9 cellular contexts compared by ENCODE assay signal in genomic region chr19:3057275-3057714, GRCh38. TPM values are rescaled to one million over a fixed set of nuclear protein-coding genes. Genes with fewer than 3 reads are reported as not detected.
DNase-seq lines count a peak whose midpoint lies in the region; ATAC-seq and TF ChIP-seq lines count a peak whose summit lies in the region.
"Had no signal": no experiment of that assay in that cellular context is flagged by ENCODE, and none has a peak within 500 bp of the region (broad histone marks: within the 10 kb centered on the region; RNA-seq: fewer than 3 reads in every experiment).

No MANE protein-coding gene starts in this region.

- no peak overlapping the region for H3K14ac ChIP-seq in IMR-90 (replicated peaks; ENCODE audit: low read depth, low read length)

- H4K5ac ChIP-seq in IMR-90 (ENCODE audit: low read depth, low read length): no peak overlapping the region

- no peak overlapping the region for H2BK5ac ChIP-seq in IMR-90 (ENCODE audit: low read depth, low read length, poor library complexity, severe bottlenecking)

- H3K9ac ChIP-seq in IMR-90 (ENCODE audit: low read depth, low read length): no peak overlapping the region
- peak overlapping the region in 1 of 5 donors; percentile 25 for H3K9ac ChIP-seq in subcutaneous abdominal adipose tissue (ENCODE audit: low read length in 5 of 5)

- no peak overlapping the region for H2BK20ac ChIP-seq in IMR-90 (ENCODE audit: low read depth, low read length)

- DNase-seq in IMR-90 (no peak), body of pancreas (peak; percentile 94 to 98 (median 96)), H4 (ENCODE audit: low spot score) (no peak), HK-2 (ENCODE audit: unreplicated experiment) (no peak), GM19240 (ENCODE audit: insufficient read length, low spot score) (no peak)
- DNase-seq: stimulated activated naive B cell treated with anti-CD40 and anti-IgM and Interleukin-4, amounts not matched to agents 10 μg/mL and 1 μg/mL and 100 μg/mL, for 72 hours had no signal

- in situ Hi-C loops in IMR-90 (cut with MboI; ENCODE audit: low sequenced_read_pairs): no loop called here

- WGBS in IMR-90 (ENCODE audit: extremely low coverage in 2 of 2, insufficient read length in 1 of 2), 2 experiments: 36% methylated on average over 5 of the region's 26 CpGs; no CpG with 5 or more reads in 1 of the 2 experiments
- WGBS in body of pancreas, 2 donors: 18% methylated on average over 26 of the region's 26 CpGs; no CpG with 5 or more reads in 1 of the 2 donors

- no peak overlapping the region for H3K56ac ChIP-seq in IMR-90 (ENCODE audit: extremely low read depth, insufficient read depth, low read length)

- H3K79me1 ChIP-seq in IMR-90 (ENCODE audit: low read depth in 1 of 2, low read length in 2 of 2): peaks cover 35 to 59% of the 10 kb centered on the region in 2 experiments

- ATAC-seq in IMR-90 (ENCODE audit: low read depth) (no peak), body of pancreas (peak; percentile 88), GM21825 (IDR thresholded peaks at IDR 0.05; ENCODE audit: unreplicated experiment) (no peak)
- ATAC-seq: stimulated activated naive B cell treated with anti-CD40 and anti-IgM and Interleukin-4, amounts not matched to agents 10 μg/mL and 1 μg/mL and 100 μg/mL, for 72 hours had no signal

- H4K8ac ChIP-seq in IMR-90 (ENCODE audit: low read depth in 2 of 2, low read length in 2 of 2): no peak overlapping the region

- no peak overlapping the region; the same call in 1 of the 2 replicates for H3K4ac ChIP-seq in IMR-90 (ENCODE audit: low read depth, low read length)

- H3K27ac ChIP-seq in IMR-90 (ENCODE audit: insufficient read depth, low read length) (no peak overlapping the region), body of pancreas (peak overlapping the region; percentile 70 to 95 (median 82)), layer of hippocampus (ENCODE audit: low read depth, low read length) (peak overlapping the region; percentile 71), subcutaneous abdominal adipose tissue (ENCODE audit: low read depth, low read length) (peak overlapping the region; percentile 30)

- H2BK120ac ChIP-seq in IMR-90 (ENCODE audit: low read depth, low read length): no peak overlapping the region

- no peak overlapping the region for H2AK5ac ChIP-seq in IMR-90 (ENCODE audit: low read depth, low read length)

- peak overlapping the region; percentile 8 for H2AFZ ChIP-seq in IMR-90 (replicated peaks; ENCODE audit: low read length, poor library complexity)

- H3K9me3 ChIP-seq in IMR-90 (ENCODE audit: control insufficient read depth, insufficient read depth, low read length) (no peaks in the 10 kb centered on the region), body of pancreas (no peaks in the 10 kb centered on the region), subcutaneous abdominal adipose tissue (ENCODE audit: control insufficient read depth in 5 of 5, low read length in 5 of 5) (no peaks in the 10 kb centered on the region)

- TF ChIP-seq POLR2A in IMR-90 (IDR thresholded peaks at IDR 0.05; ENCODE audit: low read depth, low read length) (no peak), body of pancreas (IDR thresholded peaks at IDR 0.05) (peak in 1 of 3 donors; percentile 50)

- H4K20me1 ChIP-seq in IMR-90 (ENCODE audit: insufficient read depth, low read length): peaks cover 59% of the 10 kb centered on the region

- intact Hi-C loops in IMR-90 (cut with micrococcal nuclease) (no loop called here), body of pancreas (cut with DNase I) (no loop called here)

- TF ChIP-seq CTCF in IMR-90 (conservative IDR thresholded peaks at IDR 0.05; ENCODE audit: low read depth, low read length) (no peak), body of pancreas (IDR thresholded peaks at IDR 0.05) (peak in 4 of 7 experiments; percentile 37 to 60 (median 48))

- CTCF ChIA-PET in IMR-90 (lab: Yijun Ruan, JAX): no interaction called here

- TF ChIP-seq RAD21 in IMR-90 (IDR thresholded peaks at IDR 0.05; ENCODE audit: low read length): no peak

- H3K4me1 ChIP-seq in IMR-90 (ENCODE audit: control insufficient read depth, insufficient read depth, low read length): peaks cover 26% of the 10 kb centered on the region
- peaks cover 70% of the 10 kb centered on the region for H3K4me1 ChIP-seq in body of pancreas
- peaks cover 2 to 43% (median 37%) of the 10 kb centered on the region in 5 donors for H3K4me1 ChIP-seq in subcutaneous abdominal adipose tissue (ENCODE audit: control insufficient read depth in 5 of 5, insufficient read depth in 5 of 5, low read length in 5 of 5)

- no peak overlapping the region for H4K91ac ChIP-seq in IMR-90 (ENCODE audit: insufficient read depth, low read depth, low read length)

- H3K4me2 ChIP-seq in IMR-90 (ENCODE audit: low read depth, low read length): no peak overlapping the region

- H3K9me1 ChIP-seq in IMR-90 (ENCODE audit: insufficient read depth, low read length): peaks cover 7% of the 10 kb centered on the region

- POLR2A ChIA-PET in IMR-90 (lab: Charles Lee; ENCODE audit: unreplicated experiment): no interaction called here

- no peak overlapping the region for H2AK9ac ChIP-seq in IMR-90 (replicated peaks; ENCODE audit: low read depth, low read length, poor library complexity)

- H3K23ac ChIP-seq in IMR-90 (ENCODE audit: low read depth, low read length): no peak overlapping the region; the same call in 1 of the 2 replicates

- H3K4me3 ChIP-seq in IMR-90 (ENCODE audit: insufficient read depth, low read depth, low read length): no peak overlapping the region
- no peak overlapping the region for H3K4me3 ChIP-seq in body of pancreas
- no peak overlapping the region for H3K4me3 ChIP-seq in subcutaneous abdominal adipose tissue (ENCODE audit: low read depth in 1 of 5, low read length in 5 of 5)

- H3K18ac ChIP-seq in IMR-90 (ENCODE audit: low read depth, low read length): no peak overlapping the region

- H3K36me3 ChIP-seq in IMR-90 (ENCODE audit: control insufficient read depth, insufficient read depth, low read length): peaks cover 63% of the 10 kb centered on the region
- peaks cover 7 to 8% of the 10 kb centered on the region in 2 donors for H3K36me3 ChIP-seq in body of pancreas (replicated peaks in 1 of 2; ENCODE audit: insufficient read depth in 1 of 2, low read depth in 2 of 2)
- H3K36me3 ChIP-seq in subcutaneous abdominal adipose tissue (ENCODE audit: control insufficient read depth in 5 of 5, insufficient read depth in 5 of 5, low read length in 5 of 5): peaks cover 0 to 66% (median 57%) of the 10 kb centered on the region in 5 donors

- H2BK15ac ChIP-seq in IMR-90 (ENCODE audit: low read depth, low read length): no peak overlapping the region

- H3K27me3 ChIP-seq in IMR-90 (ENCODE audit: control insufficient read depth, insufficient read depth, low read length) (no peaks in the 10 kb centered on the region), body of pancreas (no peaks in the 10 kb centered on the region), layer of hippocampus (ENCODE audit: control insufficient read depth, insufficient read depth, low read length) (no peaks in the 10 kb centered on the region), subcutaneous abdominal adipose tissue (ENCODE audit: control insufficient read depth in 5 of 5, insufficient read depth in 4 of 5, low read length in 5 of 5) (no peaks in the 10 kb centered on the region)

- BruUV-seq in IMR-90 (replicated peaks; lab: Mats Ljungman, UMichigan): no TSS peak

- dilution Hi-C loops in IMR-90 (cut with HindIII; ENCODE audit: low sequenced_read_pairs, unreplicated experiment): no loop called here

TF ChIP-seq in IMR-90, 13 proteins besides CTCF, POLR2A, EP300 and RAD21 (continues in another document):
- TF ChIP-seq BHLHE40 (IDR thresholded peaks at IDR 0.05; ENCODE audit: low read depth, low read length) (no peak), CEBPB (IDR thresholded peaks at IDR 0.05; ENCODE audit: low read depth, low read length) (no peak), MAFK (IDR thresholded peaks at IDR 0.05; ENCODE audit: low read depth, low read length) (no peak), MAZ (IDR thresholded peaks at IDR 0.05; ENCODE audit: borderline replicate concordance, low read depth, low read length) (no peak), ELK1 (IDR thresholded peaks at IDR 0.05; ENCODE audit: borderline replicate concordance, low read depth, low read length) (no peak), MXI1 (IDR thresholded peaks at IDR 0.05; ENCODE audit: borderline replicate concordance, low read depth, low read length) (no peak), NFE2L2 (IDR thresholded peaks at IDR 0.05; ENCODE audit: low read depth, low read length) (no peak)

RNA-seq across cellular contexts. Expression of gene TLE5, which starts 5.0 kb away (rescaled TPM):
- total RNA-seq in IMR-90 (2012; rRNA removed) (119 and 121 TPM in 2 replicates), body of pancreas (100 to 1,000 TPM; 166 to 254 TPM)
- polyA plus RNA-seq in IMR-90 (2012; rRNA removed): 407 and 444 TPM in 2 replicates
- polyA plus RNA-seq in IMR-90 (2012; cell fraction: cytosol; rRNA removed): 218 and 593 TPM in 2 replicates
- polyA plus RNA-seq in IMR-90 (2012; cell fraction: nucleus; rRNA removed; ENCODE audit: low replicate concordance): 457 and 800 TPM in 2 replicates
- 136 and 167 TPM in 2 replicates for total RNA-seq in H4 (2014; rRNA removed; shearing (Covaris generic))

RNA-seq across cellular contexts. Expression of gene TLE2, which starts 28.2 kb away (rescaled TPM):
- total RNA-seq in IMR-90 (2012; rRNA removed) (under 0.01 and 0.28 TPM in 2 replicates), body of pancreas (10 to 100 TPM; 34.5 to 45.2 TPM)
- 0.41 and 0.72 TPM in 2 replicates for polyA plus RNA-seq in IMR-90 (2012; rRNA removed)
- 0.42 and 0.45 TPM in 2 replicates for polyA plus RNA-seq in IMR-90 (2012; cell fraction: cytosol; rRNA removed)
- 3.8 and 3.9 TPM in 2 replicates for polyA plus RNA-seq in IMR-90 (2012; cell fraction: nucleus; rRNA removed; ENCODE audit: low replicate concordance)
- 3.0 and 3.5 TPM in 2 replicates for total RNA-seq in H4 (2014; rRNA removed; shearing (Covaris generic))

RNA-seq across cellular contexts. Expression of gene GNA11, which starts 36.9 kb away (rescaled TPM):
- total RNA-seq in IMR-90 (2012; rRNA removed) (25.5 and 34.4 TPM in 2 replicates), body of pancreas (10 to 100 TPM; 27.2 to 37.2 TPM)
- 33.3 and 44.5 TPM in 2 replicates for polyA plus RNA-seq in IMR-90 (2012; rRNA removed)
- polyA plus RNA-seq in IMR-90 (2012; cell fraction: cytosol; rRNA removed): 29.2 and 50.1 TPM in 2 replicates
- 24.5 and 49.2 TPM in 2 replicates for polyA plus RNA-seq in IMR-90 (2012; cell fraction: nucleus; rRNA removed; ENCODE audit: low replicate concordance)
- 16.5 and 20.5 TPM in 2 replicates for total RNA-seq in H4 (2014; rRNA removed; shearing (Covaris generic))

Comparison
In these comparisons a context has a peak if more than half of its experiments do, and no peak if none do; other contexts are left out.
1. DNase-seq: peak in body of pancreas (4 of 4); none in IMR-90 (single experiment), H4 (single experiment), HK-2 (single experiment) and GM19240 (single experiment).